1 cellular context compared by ENCODE assay signal in genomic region chr6:40563111-40563510, GRCh38.
TF ChIP-seq lines count a peak whose summit lies in the region.

No MANE protein-coding gene starts in this region.

TF ChIP-seq in H1, 55 proteins besides CTCF, POLR2A, EP300 and RAD21 (continued from another document):
- TF ChIP-seq MAX (IDR thresholded peaks at IDR 0.05) (no peak), RXRA (IDR thresholded peaks at IDR 0.05; ENCODE audit: insufficient read depth, low read depth, low read length) (no peak), USF2 (IDR thresholded peaks at IDR 0.05; ENCODE audit: low read length) (no peak), POU5F1 (IDR thresholded peaks at IDR 0.05; ENCODE audit: low read depth, low read length) (no peak), EGR1 (IDR thresholded peaks at IDR 0.05; ENCODE audit: borderline replicate concordance, low read depth, low read length) (no peak), CHD2 (IDR thresholded peaks at IDR 0.05; ENCODE audit: low read length) (no peak), TAF1 (IDR thresholded peaks at IDR 0.05; ENCODE audit: low read depth, low read length) (no peak), KDM4A (IDR thresholded peaks at IDR 0.05; ENCODE audit: low read depth, low read length, severe bottlenecking) (no peak), FOSL1 (IDR thresholded peaks at IDR 0.05; ENCODE audit: insufficient read depth, low read depth, low read length) (no peak)
TF ChIP-seq in H1: peak in this region for 0.
